Comparison of ENCODE assay signal across 24 cellular contexts in the genomic region with DNA sequence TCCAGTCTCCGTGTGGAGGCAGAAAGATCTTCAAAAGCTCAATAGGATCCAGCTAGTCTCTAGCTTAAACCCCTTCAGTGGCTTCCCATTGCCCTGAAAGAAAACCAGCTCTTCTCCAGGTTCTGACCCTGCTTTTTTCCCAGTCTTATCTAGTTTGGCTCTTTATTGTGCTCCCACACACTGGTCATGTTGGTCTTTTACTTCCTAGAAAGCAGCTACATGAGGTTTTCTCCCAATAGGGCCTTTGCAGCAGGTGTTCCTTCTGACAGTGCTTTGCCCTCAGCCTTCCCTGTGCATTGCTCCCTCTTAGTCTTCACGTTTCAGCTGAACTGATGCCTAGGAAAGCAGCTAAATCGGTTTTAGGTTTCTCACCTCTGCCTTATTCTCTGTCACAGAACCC.
"Had no signal": no experiment of that assay in that cellular context is flagged by ENCODE, and none has a peak within 500 bp of the region (broad histone marks: within the 10 kb centered on the region; RNA-seq: fewer than 3 reads in every experiment).

No MANE protein-coding gene starts in this region.

- H3K27ac Mint-ChIP-seq: dendritic cell treated with granulocyte-macrophage colony-stimulating factor and Interleukin-4, amounts not matched to agents 40 ng/mL and 50 ng/mL, for 4 days; effector memory CD8-positive, alpha-beta T cell; endodermal cell; mesothelial cell of epicardium had no signal

- H3K4me3 ChIP-seq: colonic mucosa, esophagus squamous epithelium, gastrocnemius medialis, heart right ventricle, left lung, lower lobe of right lung, mucosa of descending colon had no signal

- H3K4me3 Mint-ChIP-seq: dendritic cell treated with granulocyte-macrophage colony-stimulating factor and Interleukin-4, amounts not matched to agents 40 ng/mL and 50 ng/mL, for 4 days; effector memory CD8-positive, alpha-beta T cell; endodermal cell; mesothelial cell of epicardium had no signal

- H3K9me3 Mint-ChIP-seq: dendritic cell treated with granulocyte-macrophage colony-stimulating factor and Interleukin-4, amounts not matched to agents 40 ng/mL and 50 ng/mL, for 4 days; effector memory CD8-positive, alpha-beta T cell had no signal

- H3K27me3 ChIP-seq: colonic mucosa had no signal

- H3K27ac ChIP-seq: colonic mucosa, epithelial cell of prostate, esophagus squamous epithelium, gastrocnemius medialis, heart right ventricle, left lung, lower lobe of right lung had no signal

- DNase-seq: colonic mucosa; cortex of kidney; effector CD8-positive, alpha-beta T cell; effector memory CD8-positive, alpha-beta T cell; endodermal cell; erythroblast; esophagus squamous epithelium; foreskin fibroblast; foreskin melanocyte; gastrocnemius medialis; glutamatergic neuron; head of caudate nucleus; heart right ventricle; hippocampal formation; left cardiac atrium; left lung; left ventricle myocardium superior; lower lobe of right lung; mesenchymal stem cell; mucosa of descending colon had no signal

- H3K4me1 Mint-ChIP-seq: endodermal cell had no signal

- H3K36me3 ChIP-seq: colonic mucosa, esophagus squamous epithelium, gastrocnemius medialis, left lung, lower lobe of right lung had no signal

- ATAC-seq: effector memory CD8-positive, alpha-beta T cell; esophagus mucosa; gastrocnemius medialis; heart right ventricle; left cardiac atrium; left lung; left ventricle myocardium superior; lower lobe of right lung; mucosa of descending colon had no signal

- H3K9me3 ChIP-seq: colonic mucosa, esophagus squamous epithelium, gastrocnemius medialis, heart right ventricle, left lung, lower lobe of right lung, mucosa of descending colon had no signal

- H3K4me1 ChIP-seq: colonic mucosa, esophagus squamous epithelium, gastrocnemius medialis, left lung, lower lobe of right lung had no signal
